Comparison of ENCODE assay signal across 8 cellular contexts in genomic region chr5:55407059-55407684, GRCh38.
DNase-seq lines count a peak whose midpoint lies in the region; TF ChIP-seq lines count a peak whose summit lies in the region.

No MANE protein-coding gene starts in this region.

- H3K4me3 ChIP-seq in DOHH2 (ENCODE audit: low read length) (no peak overlapping the region), astrocyte of the cerebellum (ENCODE audit: low read depth, low read length) (no peak overlapping the region), tibial artery (no peak overlapping the region)
- H3K4me3 ChIP-seq in Jurkat, Clone E6-1 (ENCODE audit: low read length), result no peak overlapping the region

- in situ Hi-C loops in astrocyte of the cerebellum (cut with HindIII; ENCODE audit: low sequenced_read_pairs), result loop anchor here (10.0 kb wide), 1 partner anchor 298 kb away; no protein-coding TSS in a partner anchor
- in situ Hi-C loops in KBM-7 (cut with MboI; ENCODE audit: low pct_unique_long_range_greater_than_20kb, low sequenced_read_pairs), result no loop called here

- H3K9me2 ChIP-seq in DOHH2 (replicated peaks; ENCODE audit: control insufficient read depth, low read length), result no peaks in the 10 kb centered on the region

- no peaks in the 10 kb centered on the region for H3F3A ChIP-seq in DOHH2 (ENCODE audit: control insufficient read depth, insufficient read depth)

- intact Hi-C loops in tibial artery (cut with DNase I; ENCODE audit: low total_unique reads), result loop anchor here (5.0 kb wide), 1 partner anchor 285 kb away; no protein-coding TSS in a partner anchor

- TF ChIP-seq CTCF in DOHH2 (IDR thresholded peaks at IDR 0.05; ENCODE audit: low read depth, low read length, poor library complexity, severe bottlenecking) (peak; percentile 60), astrocyte of the cerebellum (IDR thresholded peaks at IDR 0.05; ENCODE audit: low read depth, low read length, missing control alignments) (peak; percentile 83), tibial artery (IDR thresholded peaks at IDR 0.05) (peak; percentile 67 to 73)

- peaks cover 67% of the 10 kb centered on the region for H3K36me3 ChIP-seq in DOHH2 (ENCODE audit: control insufficient read depth, low read length)
- H3K36me3 ChIP-seq in tibial artery, result peaks cover 19 to 45% (median 24%) of the 10 kb centered on the region in 3 donors

- peak; percentile 14 for DNase-seq in Jurkat, Clone E6-1 (ENCODE audit: low read depth, low spot score)
- peak; percentile 42 for DNase-seq in astrocyte of the cerebellum (ENCODE audit: low read depth)
- DNase-seq in iPS-NIHi7 (ENCODE audit: extremely low spot score), result peak; percentile 48
- no peak for DNase-seq in tibial artery
- no peak for DNase-seq in GOT3 (lab: John Stamatoyannopoulos, UW)
- DNase-seq in NCI-H187 treated with DMSO at 0.1 percent for 48 hours (lab: John Stamatoyannopoulos, UW), result no peak
- DNase-seq in KBM-7, result no peak

- no peaks in the 10 kb centered on the region for H3K4me1 ChIP-seq in DOHH2 (ENCODE audit: control insufficient read depth, low read length)
- peaks cover 0 to 14% (median 0%) of the 10 kb centered on the region in 4 donors for H3K4me1 ChIP-seq in tibial artery

- no peaks in the 10 kb centered on the region for H3K9me3 ChIP-seq in DOHH2 (ENCODE audit: control insufficient read depth, insufficient read depth, low read length)
- H3K9me3 ChIP-seq in tibial artery, result no peaks in the 10 kb centered on the region

- no peak overlapping the region for H3K4me2 ChIP-seq in DOHH2 (ENCODE audit: low read length)

- H3K27me3 ChIP-seq in DOHH2 (ENCODE audit: control insufficient read depth, low read length) (no peaks in the 10 kb centered on the region), tibial artery (no peaks in the 10 kb centered on the region)

- H3K79me2 ChIP-seq in DOHH2 (ENCODE audit: control insufficient read depth, low read length), result no peaks in the 10 kb centered on the region

- H4K20me1 ChIP-seq in DOHH2 (ENCODE audit: control insufficient read depth, insufficient read depth, low read depth, low read length), result no peaks in the 10 kb centered on the region

- H3K27ac ChIP-seq in DOHH2 (ENCODE audit: low read depth, low read length), result no peak overlapping the region
- H3K27ac ChIP-seq in tibial artery, result peak overlapping the region in 1 of 2 donors; percentile 25

Comparison
In these comparisons a context has a peak if more than half of its experiments do, and no peak if none do; other contexts are left out.
1. DNase-seq: peak in Jurkat, Clone E6-1 (single experiment), astrocyte of the cerebellum (single experiment) and iPS-NIHi7 (single experiment); none in tibial artery (0 of 2), GOT3 (single experiment), NCI-H187 treated with DMSO at 0.1 percent for 48 hours (single experiment) and KBM-7 (single experiment).
2. Peak in every context shown above with its lines, with median percentiles within 50 percentile points of each other: CTCF ChIP-seq.